25 cellular contexts compared by ENCODE assay signal in the genomic region with DNA sequence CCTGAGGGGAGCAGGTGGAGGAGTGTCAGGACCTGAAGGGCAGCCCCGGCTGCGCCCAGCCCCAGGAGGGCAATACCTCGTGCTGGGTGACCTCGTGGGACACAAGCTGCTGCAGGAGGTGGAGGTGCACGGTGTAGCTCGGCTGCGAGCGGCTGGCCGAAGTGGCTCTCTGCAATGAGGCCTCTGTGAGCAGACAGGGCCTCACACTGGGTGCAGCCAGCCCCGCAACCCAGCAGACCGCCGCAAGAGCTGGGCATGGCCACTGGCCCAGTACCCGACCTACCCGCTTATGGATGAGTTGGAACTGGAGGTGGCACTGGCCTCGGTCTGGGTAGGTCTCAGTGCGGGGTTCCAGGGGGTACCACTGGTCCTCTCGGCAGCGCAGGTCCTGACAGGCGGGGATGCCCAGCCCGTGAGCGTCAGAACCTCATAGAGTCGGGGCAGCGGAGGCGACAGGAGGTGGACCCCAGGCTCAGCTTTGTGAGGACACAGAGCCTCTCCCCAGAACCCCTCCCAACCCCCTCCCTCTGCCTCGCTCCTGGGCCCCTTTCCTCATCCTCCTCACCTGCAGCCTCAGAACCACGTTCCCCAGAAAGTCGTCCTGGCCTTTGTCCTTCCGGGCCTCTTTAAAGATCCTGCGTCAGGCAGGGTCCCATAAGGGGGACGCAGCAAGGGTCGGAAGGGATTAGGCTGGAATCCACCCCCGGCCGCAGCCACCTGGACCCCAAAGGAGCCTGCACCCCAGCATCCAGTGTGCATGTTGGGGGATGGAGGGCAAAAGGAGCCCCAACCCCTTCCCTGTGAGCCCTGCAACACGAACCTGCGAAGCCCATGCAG. TPM values are rescaled to one million over a fixed set of nuclear protein-coding genes. Genes with fewer than 3 reads are reported as not detected.
DNase-seq lines count a peak whose midpoint lies in the region; ATAC-seq, FAIRE-seq and TF ChIP-seq lines count a peak whose summit lies in the region.
"Had no signal": no experiment of that assay in that cellular context is flagged by ENCODE, and none has a peak within 500 bp of the region (broad histone marks: within the 10 kb centered on the region; RNA-seq: fewer than 3 reads in every experiment).

No MANE protein-coding gene starts in this region.

- DNase-seq in HepG2 (ENCODE audit: low spot score): no peak
- DNase-seq in right lobe of liver: no peak
- DNase-seq in chondrocyte (ENCODE audit: low spot score): peak; percentile 89
- no peak for DNase-seq in neuronal stem cell (ENCODE audit: low spot score)
- DNase-seq in SKM-1 treated with dmso at 0.1 percent for 144 hours (lab: John Stamatoyannopoulos, UW; ENCODE audit: unreplicated experiment): no peak
- no peak for DNase-seq in HFFc6
- DNase-seq: Calu3; CD8-positive, alpha-beta T cell; GF-D8; GM23248; KG1; MV-4-11; NCI-H1417; NCI-H187; NCI-H2107; NCI-H2227 treated with DMSO at 0.1 percent for 48 hours; NCI-H524; NCI-H82; PC-3; RPMI8226 had no signal

- H3K9ac ChIP-seq in HepG2 (ENCODE audit: insufficient read depth, low read depth, low read length) (no peak overlapping the region), neuronal stem cell (ENCODE audit: low read depth, low read length, poor library complexity) (peak overlapping the region; percentile 50)
- H3K9ac ChIP-seq: BLaER1, GM23248 had no signal

- no peak for FAIRE-seq in HepG2 (lab: Jason Lieb, UNC)
- FAIRE-seq: A204.1, GM19239 had no signal

- H3K27ac ChIP-seq in HepG2 (ENCODE audit: extremely low read length, insufficient read depth, low read length): no peak overlapping the region
- H3K27ac ChIP-seq in right lobe of liver: no peak overlapping the region
- no peak overlapping the region for H3K27ac ChIP-seq in neuronal stem cell (replicated peaks; ENCODE audit: low read length)
- H3K27ac ChIP-seq: BLaER1, GM23248 had no signal

- H3K9me3 Mint-ChIP-seq in chondrocyte (ENCODE audit: low read depth) (no peaks in the 10 kb centered on the region), HFFc6 (no peaks in the 10 kb centered on the region)
- H3K9me3 Mint-ChIP-seq: CD8-positive, alpha-beta T cell had no signal

- WGBS in HepG2 (ENCODE audit: low lambda C conversion rate): 94% methylated on average over 29 of the region's 35 CpGs
- 96% methylated on average over 9 of the region's 35 CpGs for WGBS in right lobe of liver (ENCODE audit: insufficient coverage, low coverage, low lambda C conversion rate, missing lambda C conversion rate)
- WGBS in neuronal stem cell (ENCODE audit: extremely low coverage in 2 of 2, insufficient read length in 2 of 2, insufficient replicate concordance in 1 of 2), 2 donors: no CpG with 5 or more reads among the region's 35 CpGs

- in situ Hi-C loops in HepG2 (cut with HindIII; ENCODE audit: extremely low pct_ligation_motif_present, low pct_unique_long_range_greater_than_20kb): no loop called here

- TF ChIP-seq EP300 in HepG2 (IDR thresholded peaks at IDR 0.05; ENCODE audit: low read depth in 2 of 2, low read length in 2 of 2) (no peak), HepG2 (CRISPR knock-in tag; IDR thresholded peaks at IDR 0.05; ENCODE audit: borderline replicate concordance) (no peak)

- H2BK5ac ChIP-seq in neuronal stem cell (ENCODE audit: low read length): no peak overlapping the region

- H3K4me1 ChIP-seq in HepG2 (ENCODE audit: insufficient read depth, low read length) (peaks cover 23% of the 10 kb centered on the region), right lobe of liver (peaks cover 0 to 4% (median 0%) of the 10 kb centered on the region in 4 donors), neuronal stem cell (ENCODE audit: control insufficient read depth in 2 of 2, insufficient read depth in 1 of 2, low read depth in 1 of 2, low read length in 2 of 2) (peaks cover 2 to 9% of the 10 kb centered on the region in 2 donors)

- H3K27me3 Mint-ChIP-seq in chondrocyte (ENCODE audit: low read depth) (no peaks in the 10 kb centered on the region), HFFc6 (ENCODE audit: insufficient read depth) (peaks cover 2% of the 10 kb centered on the region)

- H3K4me3 ChIP-seq in HepG2 (replicated peaks in 1 of 3; ENCODE audit: insufficient read depth in 1 of 3, low read depth in 2 of 3, low read length in 3 of 3) (no peak overlapping the region), right lobe of liver (no peak overlapping the region), neuronal stem cell (ENCODE audit: low read length in 2 of 2) (no peak overlapping the region)
- H3K4me3 ChIP-seq: BLaER1, GM23248 had no signal

- TF ChIP-seq RAD21 in HepG2 (CRISPR knock-in tag; IDR thresholded peaks at IDR 0.05): no peak

- peak overlapping the region; percentile 34 for H3K23ac ChIP-seq in neuronal stem cell (ENCODE audit: low read depth, low read length, poor library complexity)

- no peaks in the 10 kb centered on the region for H3K79me2 ChIP-seq in HepG2 (ENCODE audit: insufficient read depth, low read length)

- no peak overlapping the region for H3K4ac ChIP-seq in neuronal stem cell (ENCODE audit: low read length)

- intact Hi-C loops in HepG2 (cut with micrococcal nuclease; ENCODE audit: unreplicated experiment) (no loop called here), right lobe of liver (cut with DNase I) (no loop called here)

- H3K4me3 Mint-ChIP-seq in chondrocyte (ENCODE audit: unreplicated experiment) (no peak overlapping the region), HFFc6 (no peak overlapping the region)

- no peak overlapping the region for H3K14ac ChIP-seq in neuronal stem cell (ENCODE audit: low read length)

- peaks cover 2% of the 10 kb centered on the region for H3K79me1 ChIP-seq in neuronal stem cell (ENCODE audit: low read depth, low read length)

- peak overlapping the region; percentile 48 for H4K8ac ChIP-seq in neuronal stem cell (ENCODE audit: low read depth, low read length)

- peak overlapping the region; percentile 58 for H2BK12ac ChIP-seq in neuronal stem cell (ENCODE audit: low read length)

- H3K27me3 ChIP-seq in HepG2 (ENCODE audit: control insufficient read depth in 1 of 2, insufficient read depth in 2 of 2, low read length in 2 of 2) (no peaks in the 10 kb centered on the region), right lobe of liver (no peaks in the 10 kb centered on the region), neuronal stem cell (ENCODE audit: control insufficient read depth in 3 of 3, insufficient read depth in 3 of 3, low read depth in 1 of 3, low read length in 3 of 3) (no peaks in the 10 kb centered on the region)
- H3K27me3 ChIP-seq: BLaER1 had no signal

- no peak overlapping the region for H2AFZ ChIP-seq in HepG2 (ENCODE audit: low read length)
- no peak overlapping the region for H2AFZ ChIP-seq in neuronal stem cell (ENCODE audit: low read length)
- H2AFZ ChIP-seq: GM23248 had no signal

- peak overlapping the region; percentile 33 for H2BK15ac ChIP-seq in neuronal stem cell (ENCODE audit: low read length)

- peak overlapping the region; percentile 83 for H2AK5ac ChIP-seq in neuronal stem cell (ENCODE audit: low read depth, low read length)

- TF ChIP-seq POLR2A in HepG2 (IDR thresholded peaks at IDR 0.05; ENCODE audit: insufficient read depth in 1 of 2, low read depth in 2 of 2, low read length in 2 of 2) (no peak), right lobe of liver (IDR thresholded peaks at IDR 0.05) (no peak)

- H3K18ac ChIP-seq in neuronal stem cell (ENCODE audit: low read length): peak overlapping the region; percentile 4

- H3K36me3 Mint-ChIP-seq in chondrocyte (ENCODE audit: low read depth): no peaks in the 10 kb centered on the region
- H3K36me3 Mint-ChIP-seq in HFFc6 (ENCODE audit: low read depth): no peaks in the 10 kb centered on the region

- no TSS peak for BruUV-seq in HepG2 (replicated peaks; lab: Mats Ljungman, UMichigan)

- TF ChIP-seq CTCF in HepG2 (CRISPR knock-in tag; IDR thresholded peaks at IDR 0.05): no peak
- no peak for TF ChIP-seq CTCF in right lobe of liver (IDR thresholded peaks at IDR 0.05)
- TF ChIP-seq CTCF in chondrocyte (IDR thresholded peaks at IDR 0.05): no peak
- TF ChIP-seq CTCF in HFFc6 (IDR thresholded peaks at IDR 0.05): no peak

- POLR2A ChIA-PET in HepG2 (lab: Yijun Ruan, JAX): interaction anchor here (1.3 to 1.6 kb wide), 3 partner anchors 10 to 60 kb away, joined by 4 to 11 read pairs (median 5); a partner anchor contains a TSS

- ATAC-seq in HepG2: no peak
- ATAC-seq in right lobe of liver: no peak
- no peak for ATAC-seq in GM18861 (IDR thresholded peaks at IDR 0.05; ENCODE audit: unreplicated experiment)
- ATAC-seq: CD8-positive, alpha-beta T cell; HCT116; PC-3 had no signal

- H4K20me1 ChIP-seq in HepG2 (ENCODE audit: insufficient read depth, low read length): no peaks in the 10 kb centered on the region
- H4K20me1 ChIP-seq: BLaER1 had no signal

- H3K27ac Mint-ChIP-seq in chondrocyte (ENCODE audit: unreplicated experiment) (no peak overlapping the region), HFFc6 (no peak overlapping the region)
- H3K27ac Mint-ChIP-seq: CD8-positive, alpha-beta T cell had no signal

- CTCF ChIA-PET in HepG2 (lab: Yijun Ruan, JAX; ENCODE audit: low intra/inter-chr PET ratio, low total read pairs): no interaction called here

- peaks cover 7% of the 10 kb centered on the region for H3K4me1 Mint-ChIP-seq in chondrocyte (ENCODE audit: low read depth)
- peaks cover 1% of the 10 kb centered on the region; the same call in 1 of the 2 replicates for H3K4me1 Mint-ChIP-seq in HFFc6 (ENCODE audit: low read depth)

- no peaks in the 10 kb centered on the region for H3K9me3 ChIP-seq in HepG2 (ENCODE audit: low read length)
- H3K9me3 ChIP-seq in right lobe of liver: no peaks in the 10 kb centered on the region
- no peaks in the 10 kb centered on the region for H3K9me3 ChIP-seq in neuronal stem cell (replicated peaks in 1 of 2; ENCODE audit: control insufficient read depth in 2 of 2, insufficient read depth in 1 of 2, low read depth in 1 of 2, low read length in 2 of 2)
- H3K9me3 ChIP-seq: BLaER1 had no signal

- H2BK120ac ChIP-seq in neuronal stem cell (ENCODE audit: low read depth, low read length): no peak overlapping the region

- no peak overlapping the region for H4K91ac ChIP-seq in neuronal stem cell (ENCODE audit: low read depth, low read length, poor library complexity)

- H3K4me2 ChIP-seq in HepG2 (ENCODE audit: low read depth, low read length): no peak overlapping the region
- H3K4me2 ChIP-seq in neuronal stem cell (ENCODE audit: insufficient read depth, low read length, poor library complexity, severe bottlenecking): no peak overlapping the region
- H3K4me2 ChIP-seq: BLaER1 had no signal

- H3K36me3 ChIP-seq in HepG2 (replicated peaks in 1 of 2; ENCODE audit: control insufficient read depth in 1 of 2, insufficient read depth in 2 of 2, low read length in 2 of 2) (peaks cover 8 to 15% of the 10 kb centered on the region in 2 experiments; a peak in 4 of 5 replicates), right lobe of liver (no peaks in the 10 kb centered on the region), neuronal stem cell (replicated peaks in 1 of 2; ENCODE audit: control insufficient read depth in 2 of 2, insufficient read depth in 2 of 2, low read length in 2 of 2) (no peaks in the 10 kb centered on the region)

RNA-seq across cellular contexts. Expression of a gene that starts 4.0 kb away (rescaled TPM):
- total RNA-seq in HepG2 (2016; rRNA removed; fragmentation: Illumina TruSeq; extraction: Trizol): 27.2 and 42.7 TPM in 2 replicates
- total RNA-seq in HepG2 (2016; cell fraction: cytosol; rRNA removed; fragmentation: Illumina TruSeq; extraction: Trizol; ENCODE audit: low read depth): 14.5 and 15.7 TPM in 2 replicates
- 22.9 and 43.4 TPM in 2 replicates for total RNA-seq in HepG2 (2016; cell fraction: insoluble cytoplasmic fraction; rRNA removed; fragmentation: Illumina TruSeq; extraction: Trizol)
- total RNA-seq in HepG2 (2016; cell fraction: membrane; rRNA removed; fragmentation: Illumina TruSeq; extraction: Trizol): 23.8 and 27.2 TPM in 2 replicates
- total RNA-seq in HepG2 (2016; cell fraction: nucleus; rRNA removed; fragmentation: Illumina TruSeq; extraction: Trizol): 38.7 and 48.5 TPM in 2 replicates
- 29.7 and 40.0 TPM in 2 replicates for polyA plus RNA-seq in HepG2 (2011; rRNA removed)
- polyA plus RNA-seq in HepG2 (2011; cell fraction: cytosol; rRNA removed): 7.5 and 12.9 TPM in 2 replicates
- 244 and 327 TPM in 2 replicates for polyA plus RNA-seq in HepG2 (2011; cell fraction: nucleus; rRNA removed)
- polyA plus RNA-seq in HepG2 (2012): 21.7 and 27.3 TPM in 2 replicates
- 6.0 and 6.9 TPM in 2 replicates for polyA plus RNA-seq in HepG2 (2016; cell fraction: cytosol; fragmentation: Illumina TruSeq; extraction: Trizol; ENCODE audit: low read depth)
- 21.6 and 29.9 TPM in 2 replicates for polyA plus RNA-seq in HepG2 (2016; cell fraction: insoluble cytoplasmic fraction; fragmentation: Illumina TruSeq; extraction: Trizol; ENCODE audit: low read depth)
- 17.3 and 18.9 TPM in 2 replicates for polyA plus RNA-seq in HepG2 (2016; cell fraction: membrane; fragmentation: Illumina TruSeq; extraction: Trizol; ENCODE audit: low read depth)
- polyA plus RNA-seq in HepG2 (2016; cell fraction: nucleus; fragmentation: Illumina TruSeq; extraction: Trizol; ENCODE audit: insufficient read depth, low read depth): 126 and 127 TPM in 2 replicates
- 76.6 and 82.7 TPM in 2 replicates for polyA minus RNA-seq in HepG2 (2011; rRNA and poly(A)+ RNA removed; ENCODE audit: low replicate concordance)
- polyA minus RNA-seq in HepG2 (2011; cell fraction: cytosol; rRNA and poly(A)+ RNA removed): 20.3 and 24.5 TPM in 2 replicates
- 59.1 and 68.5 TPM in 2 replicates for polyA minus RNA-seq in HepG2 (2011; cell fraction: nucleus; rRNA and poly(A)+ RNA removed)
- 10 to 100 TPM in 3 of 6 experiments, 1 to 10 TPM in 3; 3.4 to 12.5 (median 10.7) TPM for total RNA-seq in right lobe of liver
- 1.1 to 3.1 TPM (median 1.5 TPM) in 3 replicates for total RNA-seq in chondrocyte
- polyA plus RNA-seq in neuronal stem cell (2013, experiment 1 of 2): 1.4 TPM
- 0.90 TPM for polyA plus RNA-seq in neuronal stem cell (2013, experiment 2 of 2)
- under 1 TPM; 0.17 to 0.78 (median 0.24) TPM for total RNA-seq in HFFc6 (2021; fragmentation: NEBNext Ultra II Directional; extraction: Animal tissue kit (Norgen Biotek cat#: 25700))

RNA-seq across cellular contexts. Expression of a gene that starts 15.0 kb away (rescaled TPM):
- total RNA-seq in HepG2 (2016; rRNA removed; fragmentation: Illumina TruSeq; extraction: Trizol): 28.2 and 29.2 TPM in 2 replicates
- 15.4 and 19.3 TPM in 2 replicates for total RNA-seq in HepG2 (2016; cell fraction: cytosol; rRNA removed; fragmentation: Illumina TruSeq; extraction: Trizol; ENCODE audit: low read depth)
- 23.5 and 33.2 TPM in 2 replicates for total RNA-seq in HepG2 (2016; cell fraction: insoluble cytoplasmic fraction; rRNA removed; fragmentation: Illumina TruSeq; extraction: Trizol)
- 22.1 and 25.3 TPM in 2 replicates for total RNA-seq in HepG2 (2016; cell fraction: membrane; rRNA removed; fragmentation: Illumina TruSeq; extraction: Trizol)
- total RNA-seq in HepG2 (2016; cell fraction: nucleus; rRNA removed; fragmentation: Illumina TruSeq; extraction: Trizol): 17.9 and 23.5 TPM in 2 replicates
- 29.5 and 34.6 TPM in 2 replicates for polyA plus RNA-seq in HepG2 (2011; rRNA removed)
- polyA plus RNA-seq in HepG2 (2011; cell fraction: cytosol; rRNA removed): 24.9 and 26.1 TPM in 2 replicates
- 77.1 and 77.4 TPM in 2 replicates for polyA plus RNA-seq in HepG2 (2011; cell fraction: nucleus; rRNA removed)
- 95.2 and 97.1 TPM in 2 replicates for polyA plus RNA-seq in HepG2 (2012)
- polyA plus RNA-seq in HepG2 (2016; cell fraction: cytosol; fragmentation: Illumina TruSeq; extraction: Trizol; ENCODE audit: low read depth): 14.4 and 17.2 TPM in 2 replicates
- 51.6 and 76.7 TPM in 2 replicates for polyA plus RNA-seq in HepG2 (2016; cell fraction: insoluble cytoplasmic fraction; fragmentation: Illumina TruSeq; extraction: Trizol; ENCODE audit: low read depth)
- 27.3 and 29.7 TPM in 2 replicates for polyA plus RNA-seq in HepG2 (2016; cell fraction: membrane; fragmentation: Illumina TruSeq; extraction: Trizol; ENCODE audit: low read depth)
- polyA plus RNA-seq in HepG2 (2016; cell fraction: nucleus; fragmentation: Illumina TruSeq; extraction: Trizol; ENCODE audit: insufficient read depth, low read depth): 87.1 and 89.4 TPM in 2 replicates
- polyA minus RNA-seq in HepG2 (2011; rRNA and poly(A)+ RNA removed; ENCODE audit: low replicate concordance): 39.8 and 42.3 TPM in 2 replicates
- 35.5 and 39.9 TPM in 2 replicates for polyA minus RNA-seq in HepG2 (2011; cell fraction: cytosol; rRNA and poly(A)+ RNA removed)
- polyA minus RNA-seq in HepG2 (2011; cell fraction: nucleus; rRNA and poly(A)+ RNA removed): 30.1 and 38.2 TPM in 2 replicates
- 10 to 100 TPM; 57.5 to 99.2 (median 68.7) TPM for total RNA-seq in right lobe of liver
- 45.0 to 62.5 TPM (median 56.5 TPM) in 3 replicates for total RNA-seq in chondrocyte
- polyA plus RNA-seq in neuronal stem cell (2013, experiment 1 of 2): 80.4 TPM
- polyA plus RNA-seq in neuronal stem cell (2013, experiment 2 of 2): 79.8 TPM
- 10 to 100 TPM; 51.4 to 65.5 (median 59.3) TPM for total RNA-seq in HFFc6 (2021; fragmentation: NEBNext Ultra II Directional; extraction: Animal tissue kit (Norgen Biotek cat#: 25700))

RNA-seq across cellular contexts. Expression of a gene that starts 38.2 kb away (rescaled TPM):
- 59.7 and 82.0 TPM in 2 replicates for total RNA-seq in HepG2 (2016; rRNA removed; fragmentation: Illumina TruSeq; extraction: Trizol)
- total RNA-seq in HepG2 (2016; cell fraction: cytosol; rRNA removed; fragmentation: Illumina TruSeq; extraction: Trizol; ENCODE audit: low read depth): 24.8 and 27.6 TPM in 2 replicates
- total RNA-seq in HepG2 (2016; cell fraction: insoluble cytoplasmic fraction; rRNA removed; fragmentation: Illumina TruSeq; extraction: Trizol): 52.0 and 87.1 TPM in 2 replicates
- total RNA-seq in HepG2 (2016; cell fraction: membrane; rRNA removed; fragmentation: Illumina TruSeq; extraction: Trizol): 34.8 and 37.7 TPM in 2 replicates
- total RNA-seq in HepG2 (2016; cell fraction: nucleus; rRNA removed; fragmentation: Illumina TruSeq; extraction: Trizol): 65.7 and 73.6 TPM in 2 replicates
- 33.5 and 45.8 TPM in 2 replicates for polyA plus RNA-seq in HepG2 (2011; rRNA removed)
- polyA plus RNA-seq in HepG2 (2011; cell fraction: cytosol; rRNA removed): 29.2 and 33.8 TPM in 2 replicates
- polyA plus RNA-seq in HepG2 (2011; cell fraction: nucleus; rRNA removed): 126 and 158 TPM in 2 replicates
- polyA plus RNA-seq in HepG2 (2012): 46.3 and 58.3 TPM in 2 replicates
- 11.8 and 13.6 TPM in 2 replicates for polyA plus RNA-seq in HepG2 (2016; cell fraction: cytosol; fragmentation: Illumina TruSeq; extraction: Trizol; ENCODE audit: low read depth)
- 67.4 and 93.5 TPM in 2 replicates for polyA plus RNA-seq in HepG2 (2016; cell fraction: insoluble cytoplasmic fraction; fragmentation: Illumina TruSeq; extraction: Trizol; ENCODE audit: low read depth)
- 24.7 and 30.6 TPM in 2 replicates for polyA plus RNA-seq in HepG2 (2016; cell fraction: membrane; fragmentation: Illumina TruSeq; extraction: Trizol; ENCODE audit: low read depth)
- 129 and 138 TPM in 2 replicates for polyA plus RNA-seq in HepG2 (2016; cell fraction: nucleus; fragmentation: Illumina TruSeq; extraction: Trizol; ENCODE audit: insufficient read depth, low read depth)
- polyA minus RNA-seq in HepG2 (2011; rRNA and poly(A)+ RNA removed; ENCODE audit: low replicate concordance): 24.4 and 64.0 TPM in 2 replicates
- polyA minus RNA-seq in HepG2 (2011; cell fraction: cytosol; rRNA and poly(A)+ RNA removed): 30.4 and 41.4 TPM in 2 replicates
- 31.9 and 40.8 TPM in 2 replicates for polyA minus RNA-seq in HepG2 (2011; cell fraction: nucleus; rRNA and poly(A)+ RNA removed)
- total RNA-seq in right lobe of liver: 10 to 100 TPM in 5 of 6 experiments, 1 to 10 TPM in 1; 9.1 to 27.0 (median 21.5) TPM
- 33.9 to 50.6 TPM (median 46.3 TPM) in 3 replicates for total RNA-seq in chondrocyte
- polyA plus RNA-seq in neuronal stem cell (2013, experiment 1 of 2): 1.2 TPM
- 0.68 TPM for polyA plus RNA-seq in neuronal stem cell (2013, experiment 2 of 2)
- 1 to 10 TPM; 1.0 to 2.3 (median 1.5) TPM for total RNA-seq in HFFc6 (2021; fragmentation: NEBNext Ultra II Directional; extraction: Animal tissue kit (Norgen Biotek cat#: 25700))

RNA-seq across cellular contexts. Expression of a gene that starts 55.6 kb away (rescaled TPM):
- total RNA-seq in HepG2 (2016; rRNA removed; fragmentation: Illumina TruSeq; extraction: Trizol) (28.6 and 33.0 TPM in 2 replicates), right lobe of liver (10 to 100 TPM in 4 of 6 experiments, 1 to 10 TPM in 2; 5.8 to 29.2 (median 11.1) TPM), chondrocyte (20.9 to 35.8 TPM (median 21.0 TPM) in 3 replicates)
- 37.2 and 44.0 TPM in 2 replicates for total RNA-seq in HepG2 (2016; cell fraction: cytosol; rRNA removed; fragmentation: Illumina TruSeq; extraction: Trizol; ENCODE audit: low read depth)
- 21.2 and 33.0 TPM in 2 replicates for total RNA-seq in HepG2 (2016; cell fraction: insoluble cytoplasmic fraction; rRNA removed; fragmentation: Illumina TruSeq; extraction: Trizol)
- total RNA-seq in HepG2 (2016; cell fraction: membrane; rRNA removed; fragmentation: Illumina TruSeq; extraction: Trizol): 58.6 and 59.5 TPM in 2 replicates
- 38.6 and 43.6 TPM in 2 replicates for total RNA-seq in HepG2 (2016; cell fraction: nucleus; rRNA removed; fragmentation: Illumina TruSeq; extraction: Trizol)
- 30.7 and 31.6 TPM in 2 replicates for polyA plus RNA-seq in HepG2 (2011; rRNA removed)
- polyA plus RNA-seq in HepG2 (2011; cell fraction: cytosol; rRNA removed): 18.7 and 21.7 TPM in 2 replicates
- polyA plus RNA-seq in HepG2 (2011; cell fraction: nucleus; rRNA removed): 50.0 and 56.4 TPM in 2 replicates
- 20.8 and 23.9 TPM in 2 replicates for polyA plus RNA-seq in HepG2 (2012)
- 55.3 and 62.7 TPM in 2 replicates for polyA plus RNA-seq in HepG2 (2016; cell fraction: cytosol; fragmentation: Illumina TruSeq; extraction: Trizol; ENCODE audit: low read depth)
- 28.7 and 35.1 TPM in 2 replicates for polyA plus RNA-seq in HepG2 (2016; cell fraction: insoluble cytoplasmic fraction; fragmentation: Illumina TruSeq; extraction: Trizol; ENCODE audit: low read depth)
- polyA plus RNA-seq in HepG2 (2016; cell fraction: membrane; fragmentation: Illumina TruSeq; extraction: Trizol; ENCODE audit: low read depth): 64.7 and 69.9 TPM in 2 replicates
- 52.8 and 60.0 TPM in 2 replicates for polyA plus RNA-seq in HepG2 (2016; cell fraction: nucleus; fragmentation: Illumina TruSeq; extraction: Trizol; ENCODE audit: insufficient read depth, low read depth)
- 24.3 and 28.1 TPM in 2 replicates for polyA minus RNA-seq in HepG2 (2011; rRNA and poly(A)+ RNA removed; ENCODE audit: low replicate concordance)
- 10.4 and 14.9 TPM in 2 replicates for polyA minus RNA-seq in HepG2 (2011; cell fraction: cytosol; rRNA and poly(A)+ RNA removed)
- polyA minus RNA-seq in HepG2 (2011; cell fraction: nucleus; rRNA and poly(A)+ RNA removed): 78.9 and 91.3 TPM in 2 replicates
- 25.1 TPM for polyA plus RNA-seq in neuronal stem cell (2013, experiment 1 of 2)
- 26.8 TPM for polyA plus RNA-seq in neuronal stem cell (2013, experiment 2 of 2)
- 10 to 100 TPM; 12.7 to 18.6 (median 16.2) TPM for total RNA-seq in HFFc6 (2021; fragmentation: NEBNext Ultra II Directional; extraction: Animal tissue kit (Norgen Biotek cat#: 25700))

RNA-seq across cellular contexts. Expression of a gene that starts 56.6 kb away (rescaled TPM):
- total RNA-seq in HepG2 (2016; rRNA removed; fragmentation: Illumina TruSeq; extraction: Trizol) (22.4 and 24.6 TPM in 2 replicates), right lobe of liver (1 to 10 TPM; 5.9 to 8.1 (median 7.6) TPM), chondrocyte (25.2 to 27.1 TPM (median 27.0 TPM) in 3 replicates)
- total RNA-seq in HepG2 (2016; cell fraction: cytosol; rRNA removed; fragmentation: Illumina TruSeq; extraction: Trizol; ENCODE audit: low read depth): 3.6 and 3.8 TPM in 2 replicates
- 23.0 and 23.6 TPM in 2 replicates for total RNA-seq in HepG2 (2016; cell fraction: insoluble cytoplasmic fraction; rRNA removed; fragmentation: Illumina TruSeq; extraction: Trizol)
- 8.9 and 9.0 TPM in 2 replicates for total RNA-seq in HepG2 (2016; cell fraction: membrane; rRNA removed; fragmentation: Illumina TruSeq; extraction: Trizol)
- total RNA-seq in HepG2 (2016; cell fraction: nucleus; rRNA removed; fragmentation: Illumina TruSeq; extraction: Trizol): 11.5 and 14.9 TPM in 2 replicates
- 10.3 and 15.2 TPM in 2 replicates for polyA plus RNA-seq in HepG2 (2011; rRNA removed)
- 10.5 and 11.9 TPM in 2 replicates for polyA plus RNA-seq in HepG2 (2011; cell fraction: cytosol; rRNA removed)
- polyA plus RNA-seq in HepG2 (2011; cell fraction: nucleus; rRNA removed): 14.3 and 15.6 TPM in 2 replicates
- 9.0 and 10.3 TPM in 2 replicates for polyA plus RNA-seq in HepG2 (2012)
- polyA plus RNA-seq in HepG2 (2016; cell fraction: cytosol; fragmentation: Illumina TruSeq; extraction: Trizol; ENCODE audit: low read depth): 2.4 and 2.5 TPM in 2 replicates
- polyA plus RNA-seq in HepG2 (2016; cell fraction: insoluble cytoplasmic fraction; fragmentation: Illumina TruSeq; extraction: Trizol; ENCODE audit: low read depth): 18.6 and 20.0 TPM in 2 replicates
- polyA plus RNA-seq in HepG2 (2016; cell fraction: membrane; fragmentation: Illumina TruSeq; extraction: Trizol; ENCODE audit: low read depth): 5.1 and 5.7 TPM in 2 replicates
- polyA plus RNA-seq in HepG2 (2016; cell fraction: nucleus; fragmentation: Illumina TruSeq; extraction: Trizol; ENCODE audit: insufficient read depth, low read depth): 31.5 and 31.7 TPM in 2 replicates
- 13.4 and 15.0 TPM in 2 replicates for polyA minus RNA-seq in HepG2 (2011; rRNA and poly(A)+ RNA removed; ENCODE audit: low replicate concordance)
- polyA minus RNA-seq in HepG2 (2011; cell fraction: cytosol; rRNA and poly(A)+ RNA removed): 8.8 and 8.9 TPM in 2 replicates
- polyA minus RNA-seq in HepG2 (2011; cell fraction: nucleus; rRNA and poly(A)+ RNA removed): 4.0 and 5.3 TPM in 2 replicates
- polyA plus RNA-seq in neuronal stem cell (2013, experiment 1 of 2): 15.8 TPM
- polyA plus RNA-seq in neuronal stem cell (2013, experiment 2 of 2): 14.6 TPM
- total RNA-seq in HFFc6 (2021; fragmentation: NEBNext Ultra II Directional; extraction: Animal tissue kit (Norgen Biotek cat#: 25700)): 10 to 100 TPM; 10.3 to 12.6 (median 11.0) TPM
